ENCODE assay signal across 8 cellular contexts in genomic region chr2:173355132-173355865, GRCh38. TPM values are rescaled to one million over a fixed set of nuclear protein-coding genes. Genes with fewer than 3 reads are reported as not detected.
DNase-seq lines count a peak whose midpoint lies in the region; ATAC-seq and TF ChIP-seq lines count a peak whose summit lies in the region.

No MANE protein-coding gene starts in this region.

- peak; percentile 51 for DNase-seq in CD14-positive monocyte (ENCODE audit: low spot score)
- DNase-seq in NCI-H510A treated with DMSO at 0.1 percent for 48 hours (lab: John Stamatoyannopoulos, UW): peak; percentile 67
- DNase-seq in activated T-cell treated with anti-CD3 and anti-CD28 coated beads, Interleukin-2, amount 50 U/mL, for 72 hours: peak; percentile 41 to 49
- no peak for DNase-seq in putamen (ENCODE audit: low spot score)

- H3K9me3 ChIP-seq in gastroesophageal sphincter: no peaks in the 10 kb centered on the region
- no peaks in the 10 kb centered on the region for H3K9me3 ChIP-seq in parathyroid adenoma (ENCODE audit: control insufficient read depth, low read length)

- H3K9ac ChIP-seq in parathyroid adenoma: no peak overlapping the region

- peaks cover 0 to 4% (median 0%) of the 10 kb centered on the region in 7 donors for H3K9me3 Mint-ChIP-seq in CD14-positive monocyte
- peaks cover 0 to 1% of the 10 kb centered on the region in 2 donors for H3K9me3 Mint-ChIP-seq in activated T-cell treated with anti-CD3 and anti-CD28 coated beads, Interleukin-2, amount 50 U/mL, for 72 hours

- no peak for TF ChIP-seq EP300 in gastroesophageal sphincter (IDR thresholded peaks at IDR 0.05)

- peak overlapping the region; percentile 39 to 73 for H3K4me3 ChIP-seq in gastroesophageal sphincter
- H3K4me3 ChIP-seq in parathyroid adenoma (ENCODE audit: low read depth, low read length): peak overlapping the region; percentile 9

- no peak for TF ChIP-seq POLR2A in gastroesophageal sphincter (IDR thresholded peaks at IDR 0.05)

- no peaks in the 10 kb centered on the region for H3K36me3 ChIP-seq in gastroesophageal sphincter
- H3K36me3 ChIP-seq in parathyroid adenoma (ENCODE audit: control insufficient read depth, insufficient read depth, low read length): no peaks in the 10 kb centered on the region

- peaks cover 2 to 4% (median 4%) of the 10 kb centered on the region in 3 donors for H3K27me3 Mint-ChIP-seq in CD14-positive monocyte (ENCODE audit: low read depth in 3 of 3)
- H3K27me3 Mint-ChIP-seq in activated T-cell treated with anti-CD3 and anti-CD28 coated beads, Interleukin-2, amount 50 U/mL, for 72 hours (ENCODE audit: low read depth): peaks cover 35% of the 10 kb centered on the region

- intact Hi-C loops in CD14-positive monocyte (cut with micrococcal nuclease): no loop called here

- peak overlapping the region; percentile 92 to 94 for H3K4me3 Mint-ChIP-seq in CD14-positive monocyte
- peak overlapping the region; percentile 86 to 89 for H3K4me3 Mint-ChIP-seq in activated T-cell treated with anti-CD3 and anti-CD28 coated beads, Interleukin-2, amount 50 U/mL, for 72 hours

- peak; percentile 45 for ATAC-seq in GM18907 (IDR thresholded peaks at IDR 0.05; ENCODE audit: unreplicated experiment)
- peak; percentile 5 for ATAC-seq in HG03108 (IDR thresholded peaks at IDR 0.05; ENCODE audit: unreplicated experiment)
- ATAC-seq in activated T-cell treated with anti-CD3 and anti-CD28 coated beads, Interleukin-2, amount 50 U/mL, for 72 hours (replicated peaks in 1 of 2): peak; percentile 32 to 48
- ATAC-seq in gastroesophageal sphincter: peak; percentile 64

- H3K79me2 ChIP-seq in parathyroid adenoma: no peaks in the 10 kb centered on the region

- 1% methylated on average over 19 of the region's 59 CpGs; no CpG with 5 or more reads in 1 of the 2 donors for WGBS in gastroesophageal sphincter (ENCODE audit: low coverage in 1 of 2), 2 donors

- H2AFZ ChIP-seq in parathyroid adenoma: peak overlapping the region; percentile 68

- H3K36me3 Mint-ChIP-seq in CD14-positive monocyte: peaks cover 0 to 3% of the 10 kb centered on the region in 2 donors
- H3K36me3 Mint-ChIP-seq in activated T-cell treated with anti-CD3 and anti-CD28 coated beads, Interleukin-2, amount 50 U/mL, for 72 hours (ENCODE audit: insufficient read depth in 2 of 2): peaks cover 12 to 25% of the 10 kb centered on the region in 2 donors

- H3K4me2 ChIP-seq in parathyroid adenoma (ENCODE audit: low read length): peak overlapping the region; percentile 81

- H3K4me1 Mint-ChIP-seq in CD14-positive monocyte: peaks cover 35% of the 10 kb centered on the region
- peaks cover 42% of the 10 kb centered on the region for H3K4me1 Mint-ChIP-seq in activated T-cell treated with anti-CD3 and anti-CD28 coated beads, Interleukin-2, amount 50 U/mL, for 72 hours (ENCODE audit: low read depth)

- H3K4me1 ChIP-seq in gastroesophageal sphincter (peaks cover 0 to 28% (median 14%) of the 10 kb centered on the region in 3 donors), parathyroid adenoma (peaks cover 2% of the 10 kb centered on the region)

- H3K27ac Mint-ChIP-seq in CD14-positive monocyte: peak overlapping the region in 6 of 7 donors; percentile 48 to 86 (median 58)
- peak overlapping the region; percentile 38 for H3K27ac Mint-ChIP-seq in activated T-cell treated with anti-CD3 and anti-CD28 coated beads, Interleukin-2, amount 50 U/mL, for 72 hours

- H3K27ac ChIP-seq in gastroesophageal sphincter (peak overlapping the region in 2 of 4 donors; percentile 62 to 77), parathyroid adenoma (no peak overlapping the region)

- H3K27me3 ChIP-seq in gastroesophageal sphincter: peaks cover 58% of the 10 kb centered on the region
- peaks cover 6% of the 10 kb centered on the region for H3K27me3 ChIP-seq in parathyroid adenoma (ENCODE audit: control insufficient read depth, insufficient read depth, low read length)

- TF ChIP-seq CTCF in CD14-positive monocyte (IDR thresholded peaks at IDR 0.05) (no peak), gastroesophageal sphincter (IDR thresholded peaks at IDR 0.05) (no peak), parathyroid adenoma (IDR thresholded peaks at IDR 0.05) (no peak)

RNA-seq across cellular contexts. Expression of gene CDCA7, which starts 0.6 kb away (rescaled TPM):
- under 1 TPM; 0.54 to 0.66 TPM for polyA plus RNA-seq in CD14-positive monocyte
- total RNA-seq in activated T-cell treated with anti-CD3 and anti-CD28 coated beads, Interleukin-2, amount 50 U/mL, for 72 hours: 10 to 100 TPM; 72.8 to 87.2 TPM
- total RNA-seq in gastroesophageal sphincter: 1 to 10 TPM; 1.5 to 5.2 (median 4.0) TPM

Comparison
In these comparisons a context has a peak if more than half of its experiments do, and no peak if none do; other contexts are left out.
1. ATAC-seq: peak in every context shown above with its lines; median percentile 64 in gastroesophageal sphincter; 45 in GM18907; 40 in activated T-cell treated with anti-CD3 and anti-CD28 coated beads, Interleukin-2, amount 50 U/mL, for 72 hours; 5 in HG03108.
2. RNA of gene CDCA7, which starts 0.6 kb away (total RNA-seq): 72.8 to 87.2 TPM in activated T-cell treated with anti-CD3 and anti-CD28 coated beads, Interleukin-2, amount 50 U/mL, for 72 hours; 1.5 to 5.2 TPM in gastroesophageal sphincter; every median in the first group is over 10 times any median in the second.